Comparison of ENCODE assay signal across 8 cellular contexts in genomic region chr4:30718889-30719252, GRCh38. TPM values are rescaled to one million over a fixed set of nuclear protein-coding genes. Genes with fewer than 3 reads are reported as not detected.
DNase-seq lines count a peak whose midpoint lies in the region; ATAC-seq and TF ChIP-seq lines count a peak whose summit lies in the region.

No MANE protein-coding gene starts in this region.

- CTCF ChIA-PET in activated CD8-positive, alpha-beta T cell treated with anti-CD3 and anti-CD28 coated beads, Interleukin-2, amount 10 ng/mL, durations not matched to agents 7 days and 5 days (lab: Charles Lee), result no interaction called here
- CTCF ChIA-PET in activated CD8-positive, alpha-beta T cell treated with anti-CD3 and anti-CD28 coated beads for 36 hours (lab: Charles Lee), result no interaction called here

- peak overlapping the region; percentile 13 for H3K4me3 ChIP-seq in thymus (ENCODE audit: low read length)

- no peaks in the 10 kb centered on the region for H3K4me1 ChIP-seq in thymus (ENCODE audit: control insufficient read depth, insufficient read depth, low read length)

- ATAC-seq in activated CD8-positive, alpha-beta T cell treated with anti-CD3 and anti-CD28 coated beads, Interleukin-2, amount 10 ng/mL, durations not matched to agents 7 days and 5 days, result no peak
- no peak for ATAC-seq in activated CD8-positive, alpha-beta T cell treated with anti-CD3 and anti-CD28 coated beads for 36 hours
- no peak for ATAC-seq in activated naive CD8-positive, alpha-beta T cell treated with anti-CD3 and anti-CD28 coated beads, Interleukin-2, amount 50 U/mL, for 24 hours

- peaks cover 15% of the 10 kb centered on the region for H3K36me3 Mint-ChIP-seq in activated CD8-positive, alpha-beta T cell treated with anti-CD3 and anti-CD28 coated beads, Interleukin-2, amount 10 ng/mL, durations not matched to agents 7 days and 5 days (ENCODE audit: low read depth)
- peaks cover 7% of the 10 kb centered on the region for H3K36me3 Mint-ChIP-seq in activated CD8-positive, alpha-beta T cell treated with anti-CD3 and anti-CD28 coated beads for 36 hours (ENCODE audit: low read depth)
- H3K36me3 Mint-ChIP-seq in activated naive CD8-positive, alpha-beta T cell treated with anti-CD3 and anti-CD28 coated beads, Interleukin-2, amount 50 U/mL, for 24 hours (ENCODE audit: low read depth), result peaks cover 2% of the 10 kb centered on the region

- H3K4me1 Mint-ChIP-seq in activated CD8-positive, alpha-beta T cell treated with anti-CD3 and anti-CD28 coated beads, Interleukin-2, amount 10 ng/mL, durations not matched to agents 7 days and 5 days (ENCODE audit: low read depth), result peaks cover 36% of the 10 kb centered on the region
- peaks cover 41% of the 10 kb centered on the region for H3K4me1 Mint-ChIP-seq in activated CD8-positive, alpha-beta T cell treated with anti-CD3 and anti-CD28 coated beads for 36 hours (ENCODE audit: low read depth)
- H3K4me1 Mint-ChIP-seq in activated naive CD8-positive, alpha-beta T cell treated with anti-CD3 and anti-CD28 coated beads, Interleukin-2, amount 50 U/mL, for 24 hours, result peaks cover 42% of the 10 kb centered on the region

- peak overlapping the region; percentile 38 for H3K4me3 Mint-ChIP-seq in activated CD8-positive, alpha-beta T cell treated with anti-CD3 and anti-CD28 coated beads, Interleukin-2, amount 10 ng/mL, durations not matched to agents 7 days and 5 days
- no peak overlapping the region for H3K4me3 Mint-ChIP-seq in activated CD8-positive, alpha-beta T cell treated with anti-CD3 and anti-CD28 coated beads for 36 hours
- H3K4me3 Mint-ChIP-seq in activated naive CD8-positive, alpha-beta T cell treated with anti-CD3 and anti-CD28 coated beads, Interleukin-2, amount 50 U/mL, for 24 hours, result peak overlapping the region; percentile 40

- H3K27ac Mint-ChIP-seq in activated CD8-positive, alpha-beta T cell treated with anti-CD3 and anti-CD28 coated beads, Interleukin-2, amount 10 ng/mL, durations not matched to agents 7 days and 5 days, result peak overlapping the region; percentile 64
- H3K27ac Mint-ChIP-seq in activated CD8-positive, alpha-beta T cell treated with anti-CD3 and anti-CD28 coated beads for 36 hours, result no peak overlapping the region
- no peak overlapping the region for H3K27ac Mint-ChIP-seq in activated naive CD8-positive, alpha-beta T cell treated with anti-CD3 and anti-CD28 coated beads, Interleukin-2, amount 50 U/mL, for 24 hours

- H3K27me3 ChIP-seq in thymus (ENCODE audit: control insufficient read depth, insufficient read depth), result peaks cover 55% of the 10 kb centered on the region

- no peak for TF ChIP-seq CTCF in activated CD8-positive, alpha-beta T cell treated with anti-CD3 and anti-CD28 coated beads for 36 hours (IDR thresholded peaks at IDR 0.05)

- no peak for DNase-seq in activated CD8-positive, alpha-beta T cell treated with anti-CD3 and anti-CD28 coated beads, Interleukin-2, amount 10 ng/mL, durations not matched to agents 7 days and 5 days
- DNase-seq in activated CD8-positive, alpha-beta T cell treated with anti-CD3 and anti-CD28 coated beads for 36 hours, result no peak
- DNase-seq in activated naive CD8-positive, alpha-beta T cell treated with anti-CD3 and anti-CD28 coated beads, Interleukin-2, amount 50 U/mL, for 24 hours, result peak; percentile 1
- peak; percentile 19 for DNase-seq in iPS-NIHi7 (ENCODE audit: extremely low spot score)
- no peak for DNase-seq in NCI-H524 treated with DMSO at 0.1 percent for 48 hours (lab: John Stamatoyannopoulos, UW)
- no peak for DNase-seq in cerebellar cortex (ENCODE audit: low spot score)
- no peak for DNase-seq in NCI-H774 (lab: John Stamatoyannopoulos, UW)

- 4% methylated on average over 12 of the region's 12 CpGs for WGBS in thymus

- no peak overlapping the region for H3K27ac ChIP-seq in thymus (ENCODE audit: low read depth)

- POLR2A ChIA-PET in activated CD8-positive, alpha-beta T cell treated with anti-CD3 and anti-CD28 coated beads, Interleukin-2, amount 10 ng/mL, durations not matched to agents 7 days and 5 days (lab: Charles Lee), result no interaction called here
- POLR2A ChIA-PET in activated CD8-positive, alpha-beta T cell treated with anti-CD3 and anti-CD28 coated beads for 36 hours (lab: Charles Lee), result no interaction called here

- H3K27me3 Mint-ChIP-seq in activated CD8-positive, alpha-beta T cell treated with anti-CD3 and anti-CD28 coated beads, Interleukin-2, amount 10 ng/mL, durations not matched to agents 7 days and 5 days (ENCODE audit: low read depth), result peaks cover 51% of the 10 kb centered on the region
- H3K27me3 Mint-ChIP-seq in activated CD8-positive, alpha-beta T cell treated with anti-CD3 and anti-CD28 coated beads for 36 hours, result peaks cover 64% of the 10 kb centered on the region
- H3K27me3 Mint-ChIP-seq in activated naive CD8-positive, alpha-beta T cell treated with anti-CD3 and anti-CD28 coated beads, Interleukin-2, amount 50 U/mL, for 24 hours, result peaks cover 64% of the 10 kb centered on the region

- H3K9me3 Mint-ChIP-seq in activated CD8-positive, alpha-beta T cell treated with anti-CD3 and anti-CD28 coated beads, Interleukin-2, amount 10 ng/mL, durations not matched to agents 7 days and 5 days (ENCODE audit: insufficient read depth), result no peaks in the 10 kb centered on the region
- no peaks in the 10 kb centered on the region for H3K9me3 Mint-ChIP-seq in activated CD8-positive, alpha-beta T cell treated with anti-CD3 and anti-CD28 coated beads for 36 hours
- H3K9me3 Mint-ChIP-seq in activated naive CD8-positive, alpha-beta T cell treated with anti-CD3 and anti-CD28 coated beads, Interleukin-2, amount 50 U/mL, for 24 hours, result no peaks in the 10 kb centered on the region

- no peaks in the 10 kb centered on the region for H3K36me3 ChIP-seq in thymus (ENCODE audit: control insufficient read depth, insufficient read depth)

- intact Hi-C loops in activated CD8-positive, alpha-beta T cell treated with anti-CD3 and anti-CD28 coated beads for 36 hours (cut with micrococcal nuclease), result no loop called here

- no peaks in the 10 kb centered on the region for H3K9me3 ChIP-seq in thymus (ENCODE audit: control insufficient read depth)

RNA-seq across cellular contexts. Expression of gene PCDH7, which starts 1.3 kb away (rescaled TPM):
- not detected for total RNA-seq in activated CD8-positive, alpha-beta T cell treated with anti-CD3 and anti-CD28 coated beads, Interleukin-2, amount 10 ng/mL, durations not matched to agents 7 days and 5 days
- not detected for total RNA-seq in activated CD8-positive, alpha-beta T cell treated with anti-CD3 and anti-CD28 coated beads for 36 hours
- 0.64 TPM for polyA plus RNA-seq in thymus

Comparison
In these comparisons a context has a peak if more than half of its experiments do, and no peak if none do; other contexts are left out.
1. DNase-seq: peak in activated naive CD8-positive, alpha-beta T cell treated with anti-CD3 and anti-CD28 coated beads, Interleukin-2, amount 50 U/mL, for 24 hours (single experiment) and iPS-NIHi7 (single experiment); none in activated CD8-positive, alpha-beta T cell treated with anti-CD3 and anti-CD28 coated beads, Interleukin-2, amount 10 ng/mL, durations not matched to agents 7 days and 5 days (single experiment), activated CD8-positive, alpha-beta T cell treated with anti-CD3 and anti-CD28 coated beads for 36 hours (single experiment), NCI-H524 treated with DMSO at 0.1 percent for 48 hours (single experiment), cerebellar cortex (single experiment) and NCI-H774 (single experiment).